Comparison of ENCODE assay signal across 19 cellular contexts in the genomic region with DNA sequence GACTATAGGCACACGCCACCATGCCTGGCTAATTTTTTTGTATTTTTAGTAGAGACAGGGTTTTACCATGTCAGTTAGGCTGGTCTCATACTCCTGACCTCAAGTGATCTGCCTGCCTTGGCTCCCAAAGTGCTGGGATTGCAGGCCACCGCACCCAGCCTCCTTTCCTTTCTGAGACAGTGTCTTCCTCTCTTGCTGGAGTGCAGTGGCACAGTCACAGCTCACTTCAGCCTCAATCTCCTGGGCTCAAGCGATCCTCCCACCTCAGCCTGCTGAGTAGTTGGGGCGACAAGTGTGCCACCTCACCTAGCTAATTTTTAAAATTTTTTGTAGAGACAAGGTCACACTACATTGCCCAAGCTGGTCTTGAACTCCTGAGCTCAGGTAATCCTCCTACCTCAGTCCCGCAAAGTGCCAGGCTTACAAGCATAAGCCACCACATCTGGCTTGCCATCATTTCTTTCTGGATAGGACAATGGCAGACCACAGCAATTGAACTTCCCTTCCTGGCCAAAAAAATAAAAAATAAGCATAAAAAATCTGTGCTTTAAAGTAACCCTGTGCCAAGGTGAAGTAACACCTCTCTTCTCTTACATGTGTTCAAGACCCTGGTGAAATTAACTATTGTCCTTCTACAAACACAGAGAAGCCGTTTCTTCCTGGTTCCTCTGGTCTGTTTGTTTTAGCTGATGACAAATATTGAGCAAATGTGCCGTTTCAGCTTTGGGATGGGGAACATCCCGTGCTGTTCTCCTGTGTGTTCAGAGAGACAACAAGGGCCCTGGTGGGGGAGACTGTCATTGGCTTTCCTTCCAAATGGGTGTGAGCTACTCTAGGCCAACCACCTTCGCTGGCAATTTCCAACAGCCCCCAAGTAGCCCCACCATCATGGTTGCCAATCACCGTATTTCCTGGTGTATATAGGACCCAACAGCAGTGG.
DNase-seq lines count a peak whose midpoint lies in the region; ATAC-seq, FAIRE-seq and TF ChIP-seq lines count a peak whose summit lies in the region.
"Had no signal": no experiment of that assay in that cellular context is flagged by ENCODE, and none has a peak within 500 bp of the region (broad histone marks: within the 10 kb centered on the region; RNA-seq: fewer than 3 reads in every experiment).

No MANE protein-coding gene starts in this region.

- H3K9me2 ChIP-seq in PC-3 (replicated peaks; ENCODE audit: low read length), result no peaks in the 10 kb centered on the region

- TF ChIP-seq EP300 in HepG2 (IDR thresholded peaks at IDR 0.05; ENCODE audit: low read depth in 2 of 2, low read length in 2 of 2), result peak in 1 of 2 experiments; percentile 86; a peak in 2 of 4 replicates
- no peak; the same call in 1 of the 2 replicates for TF ChIP-seq EP300 in HepG2 (CRISPR knock-in tag; IDR thresholded peaks at IDR 0.05; ENCODE audit: borderline replicate concordance)

- POLR2A ChIA-PET in PC-3 (lab: Charles Lee; ENCODE audit: unreplicated experiment), result interaction anchor here (0.6 kb wide), 1 partner anchor 58 kb away, joined by 4 read pairs; no protein-coding TSS in a partner anchor
- POLR2A ChIA-PET in HepG2 (lab: Yijun Ruan, JAX), result interaction anchor here (0.8 to 2.5 kb wide), 15 partner anchors 10 to 1396 kb away, joined by 3 to 30 read pairs (median 3); partner anchors contain the start of genes EMP2, GSPT1 and NUBP1
- POLR2A ChIA-PET in CD8-positive, alpha-beta memory T cell (lab: Charles Lee), result no interaction called here

- TF ChIP-seq CTCF in PC-3 (conservative IDR thresholded peaks at IDR 0.05; ENCODE audit: low read depth, low read length) (no peak), HepG2 (CRISPR knock-in tag; IDR thresholded peaks at IDR 0.05) (no peak; the same call in 1 of the 2 replicates)

- 8% methylated on average over 10 of the region's 10 CpGs for WGBS in HepG2 (ENCODE audit: low lambda C conversion rate)

- H2AFZ ChIP-seq in PC-3 (ENCODE audit: low read length) (0 out of 2 replicates have a peak overlapping the region, but pooled peaks have one; percentile 13), HepG2 (ENCODE audit: low read length) (no peak overlapping the region)
- H2AFZ ChIP-seq: parathyroid adenoma had no signal

- ATAC-seq in PC-3 (peak; percentile 91), HepG2 (peak; percentile 90)
- ATAC-seq in stimulated activated memory B cell treated with anti-CD40 and anti-IgM and Interleukin-4, amounts not matched to agents 10 μg/mL and 1 μg/mL and 100 μg/mL, for 72 hours, result no peak
- ATAC-seq: left ventricle myocardium superior had no signal

- TF ChIP-seq RAD21 in HepG2 (CRISPR knock-in tag; IDR thresholded peaks at IDR 0.05), result no peak

- H3K4me2 ChIP-seq in PC-3 (ENCODE audit: low read length) (peak overlapping the region; percentile 49), HepG2 (ENCODE audit: low read depth, low read length) (peak overlapping the region; percentile 70)
- H3K4me2 ChIP-seq: BLaER1 treated with 17β-estradiol and CSF1 and Interleukin-3, amounts not matched to agents 10 nM and 100 nM had no signal

- H3K4me1 Mint-ChIP-seq in stimulated activated memory B cell treated with anti-CD40 and anti-IgM and Interleukin-4, amounts not matched to agents 10 μg/mL and 1 μg/mL and 100 μg/mL, for 72 hours, result peaks cover 5% of the 10 kb centered on the region
- peaks cover 2 to 4% (median 3%) of the 10 kb centered on the region in 3 donors for H3K4me1 Mint-ChIP-seq in CD8-positive, alpha-beta memory T cell

- no peaks in the 10 kb centered on the region for H3K27me3 Mint-ChIP-seq in stimulated activated memory B cell treated with anti-CD40 and anti-IgM and Interleukin-4, amounts not matched to agents 10 μg/mL and 1 μg/mL and 100 μg/mL, for 72 hours
- H3K27me3 Mint-ChIP-seq in CD8-positive, alpha-beta memory T cell, result peaks cover 3 to 13% of the 10 kb centered on the region in 2 donors
- H3K27me3 Mint-ChIP-seq: activated CD4-positive, alpha-beta memory T cell treated with anti-CD3 and anti-CD28 coated beads for 36 hours had no signal

- no peak overlapping the region for H3K4me3 Mint-ChIP-seq in stimulated activated memory B cell treated with anti-CD40 and anti-IgM and Interleukin-4, amounts not matched to agents 10 μg/mL and 1 μg/mL and 100 μg/mL, for 72 hours
- no peak overlapping the region for H3K4me3 Mint-ChIP-seq in CD8-positive, alpha-beta memory T cell
- H3K4me3 Mint-ChIP-seq: activated CD4-positive, alpha-beta memory T cell treated with anti-CD3 and anti-CD28 coated beads for 36 hours had no signal

- in situ Hi-C loops in HepG2 (cut with HindIII; ENCODE audit: extremely low pct_ligation_motif_present, low pct_unique_long_range_greater_than_20kb), result loop anchor here (5.0 kb wide), 2 partner anchors 217 to 397 kb away; no protein-coding TSS in a partner anchor

- DNase-seq in SIG-M5 treated with dmso at 0.1 percent for 504 hours (lab: John Stamatoyannopoulos, UW; ENCODE audit: unreplicated experiment), result peak; percentile 6
- no peak for DNase-seq in SIG-M5 (lab: John Stamatoyannopoulos, UW)
- DNase-seq in PC-3, result peak; percentile 64
- DNase-seq in HepG2 (ENCODE audit: low spot score), result peak; percentile 98
- no peak for DNase-seq in CD8-positive, alpha-beta memory T cell
- DNase-seq in stimulated activated CD4-positive, alpha-beta T cell treated with anti-CD3 and anti-CD28 coated beads, Interleukin-12 subunit alpha, Interleukin-12 subunit beta, amount 100 ng/mL, for 4 hours, result no peak
- DNase-seq in NCI-H1436 (lab: John Stamatoyannopoulos, UW), result no peak
- DNase-seq: activated CD4-positive, alpha-beta memory T cell treated with anti-CD3 and anti-CD28 coated beads for 36 hours; activated T-cell treated with anti-CD3 and anti-CD28 coated beads, Interleukin-2, amount 50 U/mL, for 48 hours; caudate nucleus; left ventricle myocardium superior; NCI-H345; RPMI8226; small intestine; stimulated activated CD4-positive, alpha-beta T cell treated with anti-CD3 and anti-CD28 coated beads, Interleukin-4, amount 100 ng/mL, for 4 hours had no signal

- no peaks in the 10 kb centered on the region for H3K36me3 Mint-ChIP-seq in stimulated activated memory B cell treated with anti-CD40 and anti-IgM and Interleukin-4, amounts not matched to agents 10 μg/mL and 1 μg/mL and 100 μg/mL, for 72 hours
- H3K36me3 Mint-ChIP-seq in CD8-positive, alpha-beta memory T cell, result no peaks in the 10 kb centered on the region
- H3K36me3 Mint-ChIP-seq: activated CD4-positive, alpha-beta memory T cell treated with anti-CD3 and anti-CD28 coated beads for 36 hours had no signal

- peak overlapping the region; percentile 77 for H3K27ac Mint-ChIP-seq in stimulated activated memory B cell treated with anti-CD40 and anti-IgM and Interleukin-4, amounts not matched to agents 10 μg/mL and 1 μg/mL and 100 μg/mL, for 72 hours
- H3K27ac Mint-ChIP-seq in CD8-positive, alpha-beta memory T cell, result peak overlapping the region in 1 of 8 donors; percentile 24
- H3K27ac Mint-ChIP-seq: activated CD4-positive, alpha-beta memory T cell treated with anti-CD3 and anti-CD28 coated beads for 36 hours had no signal

- no peaks in the 10 kb centered on the region for H3K27me3 ChIP-seq in PC-3 (ENCODE audit: low read length)
- no peaks in the 10 kb centered on the region for H3K27me3 ChIP-seq in HepG2 (ENCODE audit: control insufficient read depth in 1 of 2, insufficient read depth in 2 of 2, low read length in 2 of 2)
- H3K27me3 ChIP-seq in CD8-positive, alpha-beta memory T cell (ENCODE audit: insufficient read depth, low read length, poor library complexity, severe bottlenecking), result peaks cover 3% of the 10 kb centered on the region
- H3K27me3 ChIP-seq: BLaER1 treated with 17β-estradiol and CSF1 and Interleukin-3, amounts not matched to agents 10 nM and 100 nM; esophagus muscularis mucosa had no signal

- no peak for TF ChIP-seq POLR2A in HepG2 (IDR thresholded peaks at IDR 0.05; ENCODE audit: insufficient read depth in 1 of 2, low read depth in 2 of 2, low read length in 2 of 2)

- H3K27ac ChIP-seq in PC-3 (ENCODE audit: low read length) (peak overlapping the region; percentile 50), HepG2 (ENCODE audit: extremely low read length, insufficient read depth, low read length) (peak overlapping the region; percentile 39)
- no peak overlapping the region for H3K27ac ChIP-seq in CD8-positive, alpha-beta memory T cell (ENCODE audit: low read depth, low read length)
- H3K27ac ChIP-seq: esophagus muscularis mucosa, parathyroid adenoma had no signal

- no peaks in the 10 kb centered on the region for H3F3A ChIP-seq in PC-3 (ENCODE audit: low read length, unreplicated experiment)

- H3K9ac ChIP-seq in PC-3 (ENCODE audit: low read length), result no peak overlapping the region
- peak overlapping the region; percentile 26; the same call in 1 of the 2 replicates for H3K9ac ChIP-seq in HepG2 (ENCODE audit: insufficient read depth, low read depth, low read length)
- H3K9ac ChIP-seq: BLaER1 treated with 17β-estradiol and CSF1 and Interleukin-3, amounts not matched to agents 10 nM and 100 nM; parathyroid adenoma had no signal

- H4K20me1 ChIP-seq in PC-3 (ENCODE audit: low read length) (no peaks in the 10 kb centered on the region), HepG2 (ENCODE audit: insufficient read depth, low read length) (no peaks in the 10 kb centered on the region)
- H4K20me1 ChIP-seq: BLaER1 treated with 17β-estradiol and CSF1 and Interleukin-3, amounts not matched to agents 10 nM and 100 nM had no signal

- peaks cover 14% of the 10 kb centered on the region for H3K4me1 ChIP-seq in PC-3 (ENCODE audit: insufficient read depth, low read length)
- H3K4me1 ChIP-seq in HepG2 (ENCODE audit: insufficient read depth, low read length), result peaks cover 27% of the 10 kb centered on the region
- H3K4me1 ChIP-seq in CD8-positive, alpha-beta memory T cell (ENCODE audit: insufficient read depth, low read length), result no peaks in the 10 kb centered on the region
- H3K4me1 ChIP-seq: parathyroid adenoma had no signal

- H3K4me3 ChIP-seq in PC-3 (ENCODE audit: low read length), result no peak overlapping the region
- H3K4me3 ChIP-seq in HepG2 (replicated peaks in 1 of 3; ENCODE audit: insufficient read depth in 1 of 3, low read depth in 2 of 3, low read length in 3 of 3), result peak overlapping the region in 2 of 3 experiments; percentile 13 to 53; a peak in 3 of 6 replicates
- H3K4me3 ChIP-seq in CD8-positive, alpha-beta memory T cell (ENCODE audit: low read length), result no peak overlapping the region
- H3K4me3 ChIP-seq: BLaER1 treated with 17β-estradiol and CSF1 and Interleukin-3, amounts not matched to agents 10 nM and 100 nM; esophagus muscularis mucosa had no signal

- H3K36me3 ChIP-seq in PC-3 (ENCODE audit: low read depth, low read length), result 0 out of 2 replicates have a peak, but pooled peaks cover 5% of the 10 kb centered on the region
- H3K36me3 ChIP-seq in HepG2 (replicated peaks in 1 of 2; ENCODE audit: control insufficient read depth in 1 of 2, insufficient read depth in 2 of 2, low read length in 2 of 2), result no peaks in the 10 kb centered on the region
- no peaks in the 10 kb centered on the region for H3K36me3 ChIP-seq in CD8-positive, alpha-beta memory T cell (ENCODE audit: insufficient read depth, low read length)
- H3K36me3 ChIP-seq: BLaER1 treated with 17β-estradiol and CSF1 and Interleukin-3, amounts not matched to agents 10 nM and 100 nM had no signal

- H3K79me2 ChIP-seq in PC-3 (ENCODE audit: low read length) (no peaks in the 10 kb centered on the region), HepG2 (ENCODE audit: insufficient read depth, low read length) (no peaks in the 10 kb centered on the region)
- H3K79me2 ChIP-seq: parathyroid adenoma had no signal

- H3K9me3 ChIP-seq in PC-3 (ENCODE audit: low read length) (no peaks in the 10 kb centered on the region), HepG2 (ENCODE audit: low read length) (no peaks in the 10 kb centered on the region)
- no peaks in the 10 kb centered on the region for H3K9me3 ChIP-seq in CD8-positive, alpha-beta memory T cell (ENCODE audit: low read length)
- H3K9me3 ChIP-seq: esophagus muscularis mucosa had no signal

- H3K9me3 Mint-ChIP-seq in stimulated activated memory B cell treated with anti-CD40 and anti-IgM and Interleukin-4, amounts not matched to agents 10 μg/mL and 1 μg/mL and 100 μg/mL, for 72 hours, result peaks cover 3% of the 10 kb centered on the region
- H3K9me3 Mint-ChIP-seq in CD8-positive, alpha-beta memory T cell, result no peaks in the 10 kb centered on the region
- H3K9me3 Mint-ChIP-seq: activated CD4-positive, alpha-beta memory T cell treated with anti-CD3 and anti-CD28 coated beads for 36 hours had no signal

- FAIRE-seq in HepG2 (lab: Jason Lieb, UNC), result peak; percentile 98
- FAIRE-seq: small intestine had no signal

- CTCF ChIA-PET in PC-3 (lab: Charles Lee) (interaction anchor here (0.6 kb wide), 1 partner anchor 278 kb away, joined by 4 read pairs; no protein-coding TSS in a partner anchor), HepG2 (lab: Yijun Ruan, JAX; ENCODE audit: low intra/inter-chr PET ratio, low total read pairs) (interaction anchor here (1.2 to 2.6 kb wide), 2 partner anchors 213 to 217 kb away, joined by 5 to 33 read pairs; no protein-coding TSS in a partner anchor)
- CTCF ChIA-PET in CD8-positive, alpha-beta memory T cell (lab: Charles Lee), result interaction anchor here (1.1 to 4.8 kb wide), 4 partner anchors 10 to 217 kb away, joined by 3 to 23 read pairs (median 6); no protein-coding TSS in a partner anchor

- no TSS peak for BruUV-seq in PC-3 (replicated peaks; lab: Mats Ljungman, UMichigan)
- BruUV-seq in HepG2 (replicated peaks; lab: Mats Ljungman, UMichigan), result no TSS peak

- intact Hi-C loops in PC-3 (cut with micrococcal nuclease) (loop anchor here (10.0 kb wide), 1 partner anchor 395 kb away; no protein-coding TSS in a partner anchor), HepG2 (cut with micrococcal nuclease; ENCODE audit: unreplicated experiment) (loop anchor here (2.0 to 5.0 kb wide), 3 partner anchors 42 to 403 kb away; partner anchors contain the start of gene EMP2)

Comparison
In these comparisons a context has a peak if more than half of its experiments do, and no peak if none do; other contexts are left out.
1. DNase-seq: peak in SIG-M5 treated with dmso at 0.1 percent for 504 hours (single experiment), PC-3 (single experiment) and HepG2 (single experiment); none in SIG-M5 (single experiment), CD8-positive, alpha-beta memory T cell (0 of 5), stimulated activated CD4-positive, alpha-beta T cell treated with anti-CD3 and anti-CD28 coated beads, Interleukin-12 subunit alpha, Interleukin-12 subunit beta, amount 100 ng/mL, for 4 hours (single experiment) and NCI-H1436 (single experiment).
2. H3K4me3 ChIP-seq: peak in HepG2 (2 of 3); none in PC-3 (single experiment) and CD8-positive, alpha-beta memory T cell (single experiment).